ENCODE assay signal across 12 cellular contexts in genomic region chr10:117545141-117546019, GRCh38. TPM values are rescaled to one million over a fixed set of nuclear protein-coding genes. Genes with fewer than 3 reads are reported as not detected.
DNase-seq lines count a peak whose midpoint lies in the region; ATAC-seq, FAIRE-seq and TF ChIP-seq lines count a peak whose summit lies in the region.
"Had no signal": no experiment of that assay in that cellular context is flagged by ENCODE, and none has a peak within 500 bp of the region (broad histone marks: within the 10 kb centered on the region; RNA-seq: fewer than 3 reads in every experiment).

No MANE protein-coding gene starts in this region.

- H3K4me1 ChIP-seq in body of pancreas = peaks cover 48% of the 10 kb centered on the region
- peaks cover 2 to 5% of the 10 kb centered on the region in 2 donors for H3K4me1 ChIP-seq in kidney (ENCODE audit: control insufficient read depth in 1 of 2, insufficient read depth in 1 of 2, low read depth in 1 of 2, low read length in 2 of 2)
- H3K4me1 ChIP-seq in skeletal muscle satellite cell (ENCODE audit: control insufficient read depth, insufficient read depth, low read length) = peaks cover 29% of the 10 kb centered on the region

- no peaks in the 10 kb centered on the region for H3K36me3 ChIP-seq in body of pancreas (replicated peaks in 1 of 2; ENCODE audit: insufficient read depth in 1 of 2, low read depth in 2 of 2)
- H3K36me3 ChIP-seq in kidney (ENCODE audit: control insufficient read depth in 1 of 2, insufficient read depth in 2 of 2, low read length in 2 of 2) = peaks cover 0 to 6% of the 10 kb centered on the region in 2 donors
- no peaks in the 10 kb centered on the region for H3K36me3 ChIP-seq in skeletal muscle satellite cell (ENCODE audit: insufficient read depth, low read length)

- H3K27ac ChIP-seq in body of pancreas = no peak overlapping the region
- H3K27ac ChIP-seq in kidney (ENCODE audit: low read depth in 2 of 2, low read length in 2 of 2) = peak overlapping the region; percentile 91 to 97

- H3K9ac ChIP-seq in kidney (ENCODE audit: low read length in 2 of 2) = peak overlapping the region; percentile 94
- no peak overlapping the region for H3K9ac ChIP-seq in skeletal muscle satellite cell (ENCODE audit: low read depth, low read length)

- peaks cover 7 to 50% of the 10 kb centered on the region in 2 donors for H3K27me3 ChIP-seq in body of pancreas
- peaks cover 95% of the 10 kb centered on the region for H3K27me3 ChIP-seq in skeletal muscle satellite cell (ENCODE audit: control insufficient read depth, insufficient read depth, low read length)

- peak overlapping the region; percentile 76 for H3K4me2 ChIP-seq in skeletal muscle satellite cell (ENCODE audit: low read length)

- TF ChIP-seq CTCF in GM20000 (IDR thresholded peaks at IDR 0.05; ENCODE audit: extremely low read depth, missing control alignments) (no peak), body of pancreas (IDR thresholded peaks at IDR 0.05) (no peak), kidney (IDR thresholded peaks at IDR 0.05; ENCODE audit: borderline replicate concordance, extremely low read depth, insufficient read depth) (no peak)

- WGBS in body of pancreas, 2 donors = 4 to 5% methylated on average over 13 to 63 of the region's 67 CpGs

- DNase-seq in GM20000 (ENCODE audit: low spot score) = peak; percentile 34
- peak in 1 of 4 donors; percentile 26 for DNase-seq in body of pancreas
- peak; percentile 76 for DNase-seq in kidney
- DNase-seq in NCI-H1417 (lab: John Stamatoyannopoulos, UW) = no peak
- DNase-seq in SIG-M5 (lab: John Stamatoyannopoulos, UW) = no peak
- DNase-seq in NCI-H510A (lab: John Stamatoyannopoulos, UW) = no peak
- DNase-seq: activated CD8-positive, alpha-beta memory T cell treated with anti-CD3 and anti-CD28 coated beads, Interleukin-2, amount 50 U/mL, for 4 hours; DMS79 treated with DMSO at 0.1 percent for 48 hours; NCI-H187 treated with DMSO at 0.1 percent for 48 hours had no signal

- intact Hi-C loops in body of pancreas (cut with DNase I) (loop anchor here (10.0 kb wide), 1 partner anchor 559 kb away; no protein-coding TSS in a partner anchor), kidney (cut with DNase I) (loop anchor here (5.0 kb wide), 1 partner anchor 502 kb away; the partner anchor contains the start of gene RAB11FIP2)

- ATAC-seq in body of pancreas = peak; percentile 43
- ATAC-seq in HG02973 (IDR thresholded peaks at IDR 0.05; ENCODE audit: unreplicated experiment) = no peak
- ATAC-seq: esophagus mucosa had no signal

- no peak for FAIRE-seq in kidney (lab: Jason Lieb, UNC)

- peak overlapping the region in 1 of 2 donors; percentile 21 for H3K4me3 ChIP-seq in body of pancreas
- H3K4me3 ChIP-seq in kidney (ENCODE audit: low read length in 2 of 2) = peak overlapping the region; percentile 90 to 97
- H3K4me3 ChIP-seq in skeletal muscle satellite cell (ENCODE audit: low read length) = peak overlapping the region; percentile 62

- no peak for TF ChIP-seq POLR2A in body of pancreas (IDR thresholded peaks at IDR 0.05)

- no peaks in the 10 kb centered on the region for H3K9me3 ChIP-seq in body of pancreas
- H3K9me3 ChIP-seq in kidney (ENCODE audit: control insufficient read depth in 1 of 2, low read length in 2 of 2) = no peaks in the 10 kb centered on the region
- H3K9me3 ChIP-seq in skeletal muscle satellite cell (replicated peaks; ENCODE audit: low read length) = no peaks in the 10 kb centered on the region

RNA-seq across cellular contexts. Expression of gene EMX2, which starts 2.8 kb away (rescaled TPM):
- total RNA-seq in body of pancreas (not detected), kidney (82.8 TPM)
- polyA plus RNA-seq in kidney (ENCODE audit: insufficient read depth, low read depth, low replicate concordance) = 44.9 TPM
- total RNA-seq in skeletal muscle satellite cell (2012; rRNA removed) = 0.76 and 0.87 TPM in 2 replicates
- total RNA-seq: esophagus mucosa had no signal

Comparison
In these comparisons a context has a peak if more than half of its experiments do, and no peak if none do; other contexts are left out.
1. DNase-seq: peak in GM20000 (single experiment) and kidney (single experiment); none in NCI-H1417 (0 of 3), SIG-M5 (single experiment) and NCI-H510A (single experiment).
2. H3K27ac ChIP-seq: peak in kidney (2 of 2); none in body of pancreas (0 of 4).
3. RNA of gene EMX2, which starts 2.8 kb away (total RNA-seq): 82.8 TPM in kidney (single experiment); not detected in body of pancreas; every median in the first group is over 10 times any median in the second.